In genomic region chr6:31719001-31719400, GRCh38 we compare ENCODE assay signal across 26 cellular contexts. TPM values are rescaled to one million over a fixed set of nuclear protein-coding genes. Genes with fewer than 3 reads are reported as not detected.
DNase-seq lines count a peak whose midpoint lies in the region; ATAC-seq, FAIRE-seq and TF ChIP-seq lines count a peak whose summit lies in the region.
"Had no signal": no experiment of that assay in that cellular context is flagged by ENCODE, and none has a peak within 500 bp of the region (broad histone marks: within the 10 kb centered on the region; RNA-seq: fewer than 3 reads in every experiment).

No MANE protein-coding gene starts in this region.

- H3K4me1 Mint-ChIP-seq in GM23338 (peaks cover 29% of the 10 kb centered on the region), astrocyte (ENCODE audit: low read depth, unreplicated experiment) (peaks cover 8% of the 10 kb centered on the region)
- H3K4me1 Mint-ChIP-seq: activated CD4-positive, alpha-beta T cell treated with anti-CD3 and anti-CD28 coated beads for 36 hours had no signal

- H3K9me3 Mint-ChIP-seq in GM23338, result no peaks in the 10 kb centered on the region
- peaks cover 7% of the 10 kb centered on the region for H3K9me3 Mint-ChIP-seq in astrocyte (ENCODE audit: unreplicated experiment)
- H3K9me3 Mint-ChIP-seq: CD4-positive, CD25-positive, alpha-beta regulatory T cell had no signal

- H2BK120ac ChIP-seq in trophoblast cell (ENCODE audit: insufficient read depth, low read length, poor library complexity), result peak overlapping the region; percentile 33

- no peak overlapping the region for H3K4ac ChIP-seq in trophoblast cell (ENCODE audit: low read depth, low read length)

- H3K4me3 ChIP-seq in GM23338 (no peak overlapping the region), astrocyte (ENCODE audit: insufficient read depth, low read depth, low read length) (no peak overlapping the region), trophoblast cell (ENCODE audit: low read depth, low read length) (no peak overlapping the region)
- H3K4me3 ChIP-seq: dorsolateral prefrontal cortex, mucosa of descending colon, Peyer's patch, SK-N-MC had no signal

- no peaks in the 10 kb centered on the region for H3F3A ChIP-seq in GM23338 (replicated peaks; ENCODE audit: low read depth)

- H3K9ac ChIP-seq in astrocyte (ENCODE audit: low read length), result no peak overlapping the region
- no peak overlapping the region for H3K9ac ChIP-seq in trophoblast cell (ENCODE audit: low read length)

- no peak overlapping the region for H3K18ac ChIP-seq in trophoblast cell (ENCODE audit: low read length)

- peak overlapping the region; percentile 6 for H2AK5ac ChIP-seq in trophoblast cell (ENCODE audit: low read length)

- no peak for FAIRE-seq in astrocyte (lab: Jason Lieb, UNC)
- FAIRE-seq in urothelium cell line (lab: Jason Lieb, UNC), result no peak

- H3K27me3 Mint-ChIP-seq in GM23338 (ENCODE audit: insufficient read depth, low read depth, poor library complexity), result peaks cover 15% of the 10 kb centered on the region
- peaks cover 19% of the 10 kb centered on the region for H3K27me3 Mint-ChIP-seq in astrocyte (ENCODE audit: low read depth, unreplicated experiment)
- H3K27me3 Mint-ChIP-seq: activated CD4-positive, alpha-beta T cell treated with anti-CD3 and anti-CD28 coated beads for 36 hours; CD4-positive, CD25-positive, alpha-beta regulatory T cell had no signal

- H3K4me3 Mint-ChIP-seq in GM23338 (no peak overlapping the region; the same call in 2 of the 3 replicates), astrocyte (ENCODE audit: unreplicated experiment) (peak overlapping the region; percentile 57)
- H3K4me3 Mint-ChIP-seq: activated CD4-positive, alpha-beta T cell treated with anti-CD3 and anti-CD28 coated beads for 36 hours; CD4-positive, CD25-positive, alpha-beta regulatory T cell had no signal

- DNase-seq in GM23338 (ENCODE audit: low spot score) (no peak), astrocyte (ENCODE audit: low read depth) (no peak), trophoblast cell (no peak), urothelium cell line (ENCODE audit: low spot score) (no peak), NCI-H226 (no peak)
- DNase-seq: activated CD4-positive, alpha-beta T cell treated with anti-CD3 and anti-CD28 coated beads for 36 hours; activated CD8-positive, alpha-beta memory T cell treated with anti-CD3 and anti-CD28 coated beads, Interleukin-2, amount 50 U/mL, for 4 hours; activated gamma-delta T cell treated with Interleukin-2 at 50 U/mL for 16 hours; CD4-positive, CD25-positive, alpha-beta regulatory T cell; dorsolateral prefrontal cortex; Karpas-422; NCI-H1092 treated with DMSO at 0.1 percent for 48 hours; NCI-H69; Peyer's patch; retina; stimulated activated CD4-positive, alpha-beta T cell treated with anti-CD3 and anti-CD28 coated beads, Interleukin-15, amount 100 ng/mL, for 24 hours; stimulated activated naive CD4-positive, alpha-beta T cell treated with Interleukin-2 at 50 U/mL for 16 hours had no signal

- no peak overlapping the region for H2BK5ac ChIP-seq in trophoblast cell (ENCODE audit: low read depth, low read length, poor library complexity)

- no peak overlapping the region for H3K23ac ChIP-seq in trophoblast cell (ENCODE audit: low read length)

- no peaks in the 10 kb centered on the region; the same call in 2 of the 3 replicates for H3K36me3 Mint-ChIP-seq in GM23338 (ENCODE audit: low read depth)
- peaks cover 3% of the 10 kb centered on the region for H3K36me3 Mint-ChIP-seq in astrocyte (ENCODE audit: low read depth, unreplicated experiment)
- H3K36me3 Mint-ChIP-seq: CD4-positive, CD25-positive, alpha-beta regulatory T cell had no signal

- peaks cover 25% of the 10 kb centered on the region for H3K4me1 ChIP-seq in GM23338 (ENCODE audit: insufficient read depth)
- no peaks in the 10 kb centered on the region for H3K4me1 ChIP-seq in astrocyte (ENCODE audit: insufficient read depth, low read length)
- peaks cover 21 to 27% of the 10 kb centered on the region in 2 experiments for H3K4me1 ChIP-seq in trophoblast cell (ENCODE audit: control insufficient read depth in 1 of 2, insufficient read depth in 2 of 2, low read length in 2 of 2)

- H3K9me2 ChIP-seq in GM23338 (ENCODE audit: insufficient read depth), result no peaks in the 10 kb centered on the region

- H3K27me3 ChIP-seq in GM23338 (ENCODE audit: insufficient read depth), result no peaks in the 10 kb centered on the region
- H3K27me3 ChIP-seq in astrocyte (ENCODE audit: insufficient read depth, low read length), result no peaks in the 10 kb centered on the region
- no peaks in the 10 kb centered on the region for H3K27me3 ChIP-seq in trophoblast cell (ENCODE audit: insufficient read depth, low read length)
- H3K27me3 ChIP-seq: dorsolateral prefrontal cortex, Peyer's patch had no signal

- H3K27ac ChIP-seq in GM23338 (ENCODE audit: low read depth), result no peak overlapping the region
- no peak overlapping the region for H3K27ac ChIP-seq in astrocyte (ENCODE audit: low read depth, low read length)
- no peak overlapping the region for H3K27ac ChIP-seq in trophoblast cell (ENCODE audit: low read depth, low read length)
- H3K27ac ChIP-seq: dorsolateral prefrontal cortex, neutrophil, Peyer's patch, SK-N-MC had no signal

- H3K9me3 ChIP-seq in astrocyte (ENCODE audit: insufficient read depth, low read depth, low read length) (no peaks in the 10 kb centered on the region), trophoblast cell (ENCODE audit: insufficient read depth, low read depth, low read length) (no peaks in the 10 kb centered on the region)
- H3K9me3 ChIP-seq: mucosa of descending colon, neutrophil, Peyer's patch had no signal

- peak overlapping the region; percentile 21 for H3K14ac ChIP-seq in trophoblast cell (ENCODE audit: low read length)

- H3K36me3 ChIP-seq in GM23338 (ENCODE audit: insufficient read depth), result no peaks in the 10 kb centered on the region
- no peaks in the 10 kb centered on the region for H3K36me3 ChIP-seq in astrocyte (ENCODE audit: insufficient read depth, low read length)
- no peaks in the 10 kb centered on the region for H3K36me3 ChIP-seq in trophoblast cell (ENCODE audit: control insufficient read depth in 1 of 2, insufficient read depth in 2 of 2, low read length in 2 of 2)
- H3K36me3 ChIP-seq: Peyer's patch had no signal

- peak overlapping the region; percentile 6 for H4K8ac ChIP-seq in trophoblast cell (ENCODE audit: low read depth, low read length)

- H4K20me1 ChIP-seq in GM23338 (replicated peaks; ENCODE audit: insufficient read depth) (no peaks in the 10 kb centered on the region), astrocyte (ENCODE audit: insufficient read depth, low read length) (no peaks in the 10 kb centered on the region)

- peaks cover 3% of the 10 kb centered on the region for H3K79me1 ChIP-seq in trophoblast cell (ENCODE audit: low read length)

- ATAC-seq in GM23338 (no peak), GM21367 (IDR thresholded peaks at IDR 0.05; ENCODE audit: unreplicated experiment) (no peak)
- ATAC-seq: activated CD4-positive, alpha-beta T cell treated with anti-CD3 and anti-CD28 coated beads for 36 hours; left lobe of liver had no signal

- no CpG with 5 or more reads among the region's 6 CpGs for WGBS in trophoblast cell (ENCODE audit: extremely low coverage, insufficient coverage, insufficient read length)

- H2BK12ac ChIP-seq in trophoblast cell (ENCODE audit: low read length), result peak overlapping the region; percentile 37

- H3K4me2 ChIP-seq in GM23338 (peak overlapping the region; percentile 41; the same call in 1 of the 2 replicates), astrocyte (ENCODE audit: low read length) (no peak overlapping the region), trophoblast cell (ENCODE audit: low read length) (no peak overlapping the region)

- peak overlapping the region; percentile 11; the same call in 1 of the 2 replicates for H3K27ac Mint-ChIP-seq in GM23338
- no peak overlapping the region for H3K27ac Mint-ChIP-seq in astrocyte (ENCODE audit: unreplicated experiment)
- H3K27ac Mint-ChIP-seq: activated CD4-positive, alpha-beta T cell treated with anti-CD3 and anti-CD28 coated beads for 36 hours; CD4-positive, CD25-positive, alpha-beta regulatory T cell had no signal

- H2AFZ ChIP-seq in GM23338 (peak overlapping the region; percentile 38; the same call in 1 of the 2 replicates), astrocyte (ENCODE audit: low read depth, low read length) (no peak overlapping the region), trophoblast cell (ENCODE audit: insufficient read depth, low read length, poor library complexity) (no peak overlapping the region)

- TF ChIP-seq CTCF in GM23338 (conservative IDR thresholded peaks at IDR 0.05; ENCODE audit: low read depth in 2 of 2) (no peak), astrocyte (IDR thresholded peaks at IDR 0.05; ENCODE audit: insufficient read depth, low read depth, low read length) (no peak)

- H3K79me2 ChIP-seq in GM23338 (replicated peaks; ENCODE audit: insufficient read depth), result no peaks in the 10 kb centered on the region
- no peaks in the 10 kb centered on the region for H3K79me2 ChIP-seq in astrocyte (ENCODE audit: insufficient read depth, low read length)
- H3K79me2 ChIP-seq in trophoblast cell (ENCODE audit: control insufficient read depth, insufficient read depth, low read length, poor library complexity), result no peaks in the 10 kb centered on the region

- no peak overlapping the region for H4K12ac ChIP-seq in trophoblast cell (ENCODE audit: low read depth, low read length)

- peak overlapping the region; percentile 82 for H4K91ac ChIP-seq in trophoblast cell (ENCODE audit: low read depth, low read length)

TF ChIP-seq in GM23338, 12 proteins besides CTCF, POLR2A, EP300 and RAD21:
- TF ChIP-seq POLR2AphosphoS5 (IDR thresholded peaks at IDR 0.05; ENCODE audit: low read depth), result no peak
TF ChIP-seq in GM23338: peak in this region for 0.

RNA-seq across cellular contexts. Expression of gene LY6G6C, which starts 2.5 kb away (rescaled TPM):
- total RNA-seq in GM23338 (2014; rRNA removed; shearing (Covaris generic)), result not detected in 2 replicates
- 0.23 TPM in 1 of 2 replicates, not detected in the other for polyA plus RNA-seq in GM23338 (2016; fragmentation: Nextera tagmentation; extraction: Ambion mirVana)
- total RNA-seq in astrocyte, result 0.41 and 0.66 TPM in 2 replicates
- 11.8 and 13.2 TPM in 2 replicates for polyA plus RNA-seq in trophoblast cell (2013)
- total RNA-seq: activated CD4-positive, alpha-beta T cell treated with anti-CD3 and anti-CD28 coated beads for 36 hours; cardiac septum; CD4-positive, CD25-positive, alpha-beta regulatory T cell; glomerular endothelial cell; left lobe of liver; Peyer's patch; ureter had no signal
- polyA plus RNA-seq: CD4-positive, CD25-positive, alpha-beta regulatory T cell had no signal

RNA-seq across cellular contexts. Expression of gene LY6G6D, which starts 3.9 kb away (rescaled TPM):
- not detected in 2 replicates for total RNA-seq in GM23338 (2014; rRNA removed; shearing (Covaris generic))
- not detected in 2 replicates for polyA plus RNA-seq in GM23338 (2016; fragmentation: Nextera tagmentation; extraction: Ambion mirVana)
- total RNA-seq in astrocyte, result not detected in 2 replicates
- not detected in 2 replicates for polyA plus RNA-seq in trophoblast cell (2013)
- total RNA-seq: activated CD4-positive, alpha-beta T cell treated with anti-CD3 and anti-CD28 coated beads for 36 hours; cardiac septum; CD4-positive, CD25-positive, alpha-beta regulatory T cell; esophagus mucosa; glomerular endothelial cell; left lobe of liver; Peyer's patch; ureter had no signal
- polyA plus RNA-seq: CD4-positive, CD25-positive, alpha-beta regulatory T cell had no signal

RNA-seq across cellular contexts. Expression of gene MPIG6B, which starts 4.2 kb away (rescaled TPM):
- not detected in 2 replicates for total RNA-seq in GM23338 (2014; rRNA removed; shearing (Covaris generic))
- polyA plus RNA-seq in GM23338 (2016; fragmentation: Nextera tagmentation; extraction: Ambion mirVana), result 0.12 and 0.13 TPM in 2 replicates
- total RNA-seq in astrocyte, result not detected in 2 replicates
- 0.31 and 0.39 TPM in 2 replicates for polyA plus RNA-seq in trophoblast cell (2013)
- total RNA-seq: activated CD4-positive, alpha-beta T cell treated with anti-CD3 and anti-CD28 coated beads for 36 hours; glomerular endothelial cell; Peyer's patch had no signal

RNA-seq across cellular contexts. Expression of gene DDAH2, which starts 10.1 kb away (rescaled TPM):
- total RNA-seq in GM23338 (2014; rRNA removed; shearing (Covaris generic)), result 58.7 and 62.2 TPM in 2 replicates
- polyA plus RNA-seq in GM23338 (2016; fragmentation: Nextera tagmentation; extraction: Ambion mirVana), result 65.0 and 65.1 TPM in 2 replicates
- 62.5 and 72.4 TPM in 2 replicates for total RNA-seq in astrocyte
- 85.4 and 87.3 TPM in 2 replicates for polyA plus RNA-seq in trophoblast cell (2013)

RNA-seq across cellular contexts. Expression of gene LY6G6F, which starts 12.3 kb away (rescaled TPM):
- not detected in 2 replicates for total RNA-seq in GM23338 (2014; rRNA removed; shearing (Covaris generic))
- polyA plus RNA-seq in GM23338 (2016; fragmentation: Nextera tagmentation; extraction: Ambion mirVana), result not detected in 2 replicates
- not detected in 2 replicates for total RNA-seq in astrocyte
- polyA plus RNA-seq in trophoblast cell (2013), result not detected in 2 replicates
- total RNA-seq: activated CD4-positive, alpha-beta T cell treated with anti-CD3 and anti-CD28 coated beads for 36 hours; cardiac septum; dorsolateral prefrontal cortex; esophagus mucosa; glomerular endothelial cell; left lobe of liver; mucosa of descending colon; Peyer's patch; ureter had no signal
- polyA plus RNA-seq: CD4-positive, CD25-positive, alpha-beta regulatory T cell had no signal
